In the genomic region with DNA sequence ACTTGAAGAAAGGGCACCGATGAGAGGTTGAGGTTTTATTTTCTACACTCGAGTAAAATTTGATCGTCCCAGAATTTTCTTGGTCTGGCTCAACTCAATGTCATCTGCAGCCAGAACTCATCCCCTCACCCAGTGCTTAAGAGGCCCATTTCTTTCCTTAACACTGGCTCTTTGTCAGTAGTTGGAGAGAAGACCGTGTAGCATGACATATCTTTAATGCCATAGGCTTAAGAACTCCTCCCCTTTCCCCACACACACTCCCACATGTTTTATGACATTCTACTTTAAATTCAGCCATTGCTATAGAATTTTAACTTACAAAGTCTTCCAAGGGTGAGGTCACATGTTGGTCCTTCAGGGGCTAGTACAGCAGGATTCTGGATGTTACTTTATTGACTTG, we compare ENCODE assay signal across 6 cellular contexts.
"Had no signal": no experiment of that assay in that cellular context is flagged by ENCODE, and none has a peak within 500 bp of the region (broad histone marks: within the 10 kb centered on the region; RNA-seq: fewer than 3 reads in every experiment).

No MANE protein-coding gene starts in this region.

- H3K9me3 ChIP-seq: HAP-1 had no signal

- H3K4me3 ChIP-seq: HAP-1 had no signal

- H3K27ac ChIP-seq: HL-60 had no signal

- H3K36me3 ChIP-seq: HAP-1 had no signal

- DNase-seq: GOT3, H7, HFFc6, KBM-7 had no signal

- H3K4me1 ChIP-seq: HAP-1 had no signal
